Comparison of ENCODE assay signal across 8 cellular contexts in the genomic region with DNA sequence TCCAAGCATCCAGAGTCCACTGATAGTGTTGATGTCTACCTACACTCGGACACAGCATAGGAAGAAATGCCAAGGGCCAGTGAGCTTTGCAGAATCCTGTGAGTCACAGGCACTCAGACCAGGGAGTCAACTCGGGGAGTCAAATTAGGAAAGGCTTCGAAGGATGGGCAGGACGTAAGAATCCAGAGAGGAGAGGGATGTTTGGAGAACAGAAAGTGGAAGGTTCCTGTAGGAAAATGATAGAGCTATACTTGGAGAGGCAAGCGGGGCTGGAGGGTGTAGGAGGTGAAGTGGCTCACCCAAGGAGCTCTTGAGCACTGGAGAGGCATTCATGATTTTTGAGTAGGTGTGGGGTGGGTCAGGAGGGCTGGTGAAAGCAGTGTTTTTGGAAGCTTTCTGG.
A peak's percentile ranks its signal among the peaks of the same experiment; 100 is the strongest.
DNase-seq lines count a peak whose midpoint lies in the region; ATAC-seq and TF ChIP-seq lines count a peak whose summit lies in the region.
"Had no signal": no experiment of that assay in that cellular context is flagged by ENCODE, and none has a peak within 500 bp of the region (broad histone marks: within the 10 kb centered on the region; RNA-seq: fewer than 3 reads in every experiment).

No MANE protein-coding gene starts in this region.

- no peak overlapping the region for H3K27ac ChIP-seq in HUES6 (ENCODE audit: low read depth, low read length)
- peak overlapping the region; percentile 96 to 100 for H3K27ac ChIP-seq in tibial artery

- intact Hi-C loops in tibial artery (cut with DNase I; ENCODE audit: low total_unique reads): loop anchor here (5.0 kb wide), 1 partner anchor 33 kb away; no protein-coding TSS in a partner anchor

- peak overlapping the region; percentile 8 for H3K9ac ChIP-seq in HUES6 (ENCODE audit: low read length)

- H3K27me3 ChIP-seq in HUES6 (ENCODE audit: control insufficient read depth, insufficient read depth, low read length) (no peaks in the 10 kb centered on the region), tibial artery (no peaks in the 10 kb centered on the region)

- ATAC-seq in GM21526 (IDR thresholded peaks at IDR 0.05; ENCODE audit: low FRiP score, unreplicated experiment): no peak

- peak; percentile 60 to 78 for DNase-seq in cardiac fibroblast (ENCODE audit: low read depth in 2 of 2)
- peak; percentile 23 for DNase-seq in kidney glomerular epithelial cell (lab: John Stamatoyannopoulos, UW)
- peak; percentile 49 to 74 for DNase-seq in tibial artery
- no peak for DNase-seq in Ammon's horn (ENCODE audit: low spot score)
- DNase-seq in NCI-H345 treated with DMSO at 0.1 percent for 48 hours (lab: John Stamatoyannopoulos, UW; ENCODE audit: unreplicated experiment): no peak
- DNase-seq: NCI-H446 treated with DMSO at 0.1 percent for 48 hours had no signal

- H3K4me1 ChIP-seq in HUES6 (ENCODE audit: control insufficient read depth, insufficient read depth, low read length) (peaks cover 25% of the 10 kb centered on the region), tibial artery (peaks cover 0 to 75% (median 72%) of the 10 kb centered on the region in 4 donors)

- TF ChIP-seq CTCF in cardiac fibroblast (IDR thresholded peaks at IDR 0.05; ENCODE audit: low read depth, low read length): no peak
- no peak for TF ChIP-seq CTCF in tibial artery (IDR thresholded peaks at IDR 0.05)

- H3K36me3 ChIP-seq in HUES6 (ENCODE audit: control insufficient read depth, insufficient read depth, low read length) (peaks cover 69% of the 10 kb centered on the region), tibial artery (peaks cover 11 to 34% (median 21%) of the 10 kb centered on the region in 3 donors)

- H3K4me3 ChIP-seq in HUES6 (ENCODE audit: low read depth, low read length): peak overlapping the region; percentile 41; the same call in 1 of the 2 replicates
- H3K4me3 ChIP-seq in cardiac fibroblast (replicated peaks in 1 of 2; ENCODE audit: low read depth in 2 of 2, low read length in 2 of 2): peak overlapping the region; percentile 27 to 91
- H3K4me3 ChIP-seq in tibial artery: peak overlapping the region; percentile 69 to 98

- H3K9me3 ChIP-seq in HUES6 (ENCODE audit: control insufficient read depth, insufficient read depth, low read depth, low read length) (no peaks in the 10 kb centered on the region), tibial artery (no peaks in the 10 kb centered on the region)

Comparison
In these comparisons a context has a peak if more than half of its experiments do, and no peak if none do; other contexts are left out.
1. DNase-seq: peak in cardiac fibroblast (2 of 2), kidney glomerular epithelial cell (single experiment) and tibial artery (2 of 2); none in Ammon's horn (single experiment) and NCI-H345 treated with DMSO at 0.1 percent for 48 hours (single experiment).
2. Peak in every context shown above with its lines, with median percentiles within 50 percentile points of each other: H3K4me3 ChIP-seq.